1 cellular context compared by ENCODE assay signal in the genomic region with DNA sequence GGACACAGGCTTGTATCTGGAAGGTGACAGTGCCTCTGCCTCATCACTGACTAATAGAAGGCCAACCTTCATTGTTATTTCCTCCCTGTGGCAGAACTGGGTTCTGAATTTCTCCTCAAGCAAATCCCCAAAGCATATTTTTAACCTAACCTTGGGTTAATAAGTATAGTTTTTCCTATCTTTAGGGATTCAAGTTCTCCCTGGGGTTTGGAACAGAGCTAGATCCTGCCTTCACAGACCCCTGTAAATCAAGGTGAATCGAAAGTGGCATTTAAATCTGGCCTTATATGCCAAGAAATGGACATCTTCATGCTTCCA.
TF ChIP-seq lines count a peak whose summit lies in the region.

No MANE protein-coding gene starts in this region.

TF ChIP-seq in K562, 482 proteins besides CTCF, POLR2A, EP300 and RAD21:
- TF ChIP-seq ZNF668 (CRISPR knock-in tag; IDR thresholded peaks at IDR 0.05) (no peak), PHB2 (IDR thresholded peaks at IDR 0.05; ENCODE audit: low read depth) (no peak), ESRRA (IDR thresholded peaks at IDR 0.05; ENCODE audit: borderline replicate concordance, low read depth) (0 out of 2 replicates have a peak, but pooled peaks have one; percentile 5), ZNF551 (CRISPR knock-in tag; IDR thresholded peaks at IDR 0.05) (no peak), ZNF778 (CRISPR knock-in tag; IDR thresholded peaks at IDR 0.05) (0 out of 2 replicates have a peak, but pooled peaks have one; percentile 36), ZNF561 (CRISPR knock-in tag; conservative IDR thresholded peaks at IDR 0.05) (no peak), EGR1 (conservative IDR thresholded peaks at IDR 0.05) (no peak), BCOR (IDR thresholded peaks at IDR 0.05) (no peak), MED1 (CRISPR knock-in tag; IDR thresholded peaks at IDR 0.05; ENCODE audit: borderline replicate concordance) (no peak), C11orf30 (IDR thresholded peaks at IDR 0.05; ENCODE audit: low read depth) (no peak)
- TF ChIP-seq, protein P1, sequence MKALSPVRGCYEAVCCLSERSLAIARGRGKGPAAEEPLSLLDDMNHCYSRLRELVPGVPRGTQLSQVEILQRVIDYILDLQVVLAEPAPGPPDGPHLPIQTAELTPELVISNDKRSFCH (CRISPR knock-in tag; IDR thresholded peaks at IDR 0.05) = no peak
- TF ChIP-seq, protein P1 (tag; IDR thresholded peaks at IDR 0.05) = 0 out of 2 replicates have a peak, but pooled peaks have one; percentile 3
- TF ChIP-seq, protein P2, sequence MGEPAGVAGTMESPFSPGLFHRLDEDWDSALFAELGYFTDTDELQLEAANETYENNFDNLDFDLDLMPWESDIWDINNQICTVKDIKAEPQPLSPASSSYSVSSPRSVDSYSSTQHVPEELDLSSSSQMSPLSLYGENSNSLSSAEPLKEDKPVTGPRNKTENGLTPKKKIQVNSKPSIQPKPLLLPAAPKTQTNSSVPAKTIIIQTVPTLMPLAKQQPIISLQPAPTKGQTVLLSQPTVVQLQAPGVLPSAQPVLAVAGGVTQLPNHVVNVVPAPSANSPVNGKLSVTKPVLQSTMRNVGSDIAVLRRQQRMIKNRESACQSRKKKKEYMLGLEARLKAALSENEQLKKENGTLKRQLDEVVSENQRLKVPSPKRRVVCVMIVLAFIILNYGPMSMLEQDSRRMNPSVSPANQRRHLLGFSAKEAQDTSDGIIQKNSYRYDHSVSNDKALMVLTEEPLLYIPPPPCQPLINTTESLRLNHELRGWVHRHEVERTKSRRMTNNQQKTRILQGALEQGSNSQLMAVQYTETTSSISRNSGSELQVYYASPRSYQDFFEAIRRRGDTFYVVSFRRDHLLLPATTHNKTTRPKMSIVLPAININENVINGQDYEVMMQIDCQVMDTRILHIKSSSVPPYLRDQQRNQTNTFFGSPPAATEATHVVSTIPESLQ (CRISPR knock-in tag; IDR thresholded peaks at IDR 0.05) = no peak
